1 cellular context compared by ENCODE assay signal in the genomic region with DNA sequence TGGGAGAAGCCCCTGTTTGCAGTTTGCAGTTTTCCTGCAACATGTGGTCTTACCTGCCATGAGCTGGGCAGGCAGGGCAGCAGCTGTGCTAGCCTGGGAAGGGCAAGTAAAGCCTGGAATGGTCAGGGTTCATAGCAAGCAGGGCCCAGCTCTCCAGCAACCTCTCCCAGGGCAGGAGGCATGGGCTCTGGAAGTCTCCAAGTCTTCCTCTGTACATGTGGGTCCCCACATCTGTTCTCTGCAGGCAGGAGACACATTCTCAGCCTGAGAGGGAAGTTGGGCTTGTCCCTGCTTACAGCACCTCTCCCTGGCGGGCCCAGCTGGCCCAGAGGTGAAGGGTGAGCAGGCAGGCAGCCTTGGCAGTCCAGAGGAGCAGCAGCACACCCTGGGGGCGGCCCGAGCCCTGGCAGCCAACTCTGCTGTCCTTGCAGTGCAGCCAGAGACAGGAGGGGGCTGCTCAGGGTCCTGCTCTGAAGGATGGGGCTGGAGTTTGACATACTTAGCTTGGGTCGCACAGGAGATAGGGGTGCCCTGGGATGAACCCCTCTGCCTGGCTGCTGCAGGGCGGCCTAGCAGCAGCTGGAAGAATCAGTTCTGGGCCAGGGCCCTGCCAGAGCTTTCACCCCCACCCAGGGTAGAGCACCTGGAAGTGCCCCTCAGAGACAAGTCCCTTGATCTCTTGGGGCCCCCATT.
TF ChIP-seq lines count a peak whose summit lies in the region.

No MANE protein-coding gene starts in this region.

TF ChIP-seq in K562, 482 proteins besides CTCF, POLR2A, EP300 and RAD21 (continued from another document):
- TF ChIP-seq, protein P1, sequence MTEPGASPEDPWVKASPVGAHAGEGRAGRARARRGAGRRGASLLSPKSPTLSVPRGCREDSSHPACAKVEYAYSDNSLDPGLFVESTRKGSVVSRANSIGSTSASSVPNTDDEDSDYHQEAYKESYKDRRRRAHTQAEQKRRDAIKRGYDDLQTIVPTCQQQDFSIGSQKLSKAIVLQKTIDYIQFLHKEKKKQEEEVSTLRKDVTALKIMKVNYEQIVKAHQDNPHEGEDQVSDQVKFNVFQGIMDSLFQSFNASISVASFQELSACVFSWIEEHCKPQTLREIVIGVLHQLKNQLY (CRISPR knock-in tag; conservative IDR thresholded peaks at IDR 0.05), result no peak
- TF ChIP-seq MEIS2 (IDR thresholded peaks at IDR 0.05; ENCODE audit: partially characterized antibody), result no peak
- TF ChIP-seq, protein P2, sequence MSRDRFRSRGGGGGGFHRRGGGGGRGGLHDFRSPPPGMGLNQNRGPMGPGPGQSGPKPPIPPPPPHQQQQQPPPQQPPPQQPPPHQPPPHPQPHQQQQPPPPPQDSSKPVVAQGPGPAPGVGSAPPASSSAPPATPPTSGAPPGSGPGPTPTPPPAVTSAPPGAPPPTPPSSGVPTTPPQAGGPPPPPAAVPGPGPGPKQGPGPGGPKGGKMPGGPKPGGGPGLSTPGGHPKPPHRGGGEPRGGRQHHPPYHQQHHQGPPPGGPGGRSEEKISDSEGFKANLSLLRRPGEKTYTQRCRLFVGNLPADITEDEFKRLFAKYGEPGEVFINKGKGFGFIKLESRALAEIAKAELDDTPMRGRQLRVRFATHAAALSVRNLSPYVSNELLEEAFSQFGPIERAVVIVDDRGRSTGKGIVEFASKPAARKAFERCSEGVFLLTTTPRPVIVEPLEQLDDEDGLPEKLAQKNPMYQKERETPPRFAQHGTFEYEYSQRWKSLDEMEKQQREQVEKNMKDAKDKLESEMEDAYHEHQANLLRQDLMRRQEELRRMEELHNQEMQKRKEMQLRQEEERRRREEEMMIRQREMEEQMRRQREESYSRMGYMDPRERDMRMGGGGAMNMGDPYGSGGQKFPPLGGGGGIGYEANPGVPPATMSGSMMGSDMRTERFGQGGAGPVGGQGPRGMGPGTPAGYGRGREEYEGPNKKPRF (IDR thresholded peaks at IDR 0.05; ENCODE audit: low read depth, low read length), result no peak
- no peak; the same call in 1 of the 2 replicates for TF ChIP-seq ZNF76 (CRISPR knock-in tag; IDR thresholded peaks at IDR 0.05; ENCODE audit: borderline replicate concordance)
- TF ChIP-seq ZNF239 (CRISPR knock-in tag; IDR thresholded peaks at IDR 0.05), result no peak; the same call in 1 of the 2 replicates
- TF ChIP-seq MAZ (CRISPR knock-in tag; conservative IDR thresholded peaks at IDR 0.05 in 1 of 2, IDR thresholded peaks at IDR 0.05 in 1 of 2), result peak; percentile 61 to 91
- TF ChIP-seq NFIC (IDR thresholded peaks at IDR 0.05), result no peak; the same call in 1 of the 2 replicates
- peak in 1 of 2 experiments; percentile 59; a peak in 1 of 4 replicates for TF ChIP-seq SRF (CRISPR knock-in tag; IDR thresholded peaks at IDR 0.05)
- TF ChIP-seq CBFA2T3 (IDR thresholded peaks at IDR 0.05), result peak; percentile 33; the same call in 1 of the 2 replicates
- TF ChIP-seq ZFP36 (IDR thresholded peaks at IDR 0.05; ENCODE audit: low read depth, low read length, partially characterized antibody), result peak; percentile 29
- no peak; the same call in 1 of the 2 replicates for TF ChIP-seq ZNF644 (tag; IDR thresholded peaks at IDR 0.05; ENCODE audit: low read depth)
- no peak for TF ChIP-seq ZNF830 (CRISPR knock-in tag; IDR thresholded peaks at IDR 0.05)
- TF ChIP-seq, protein P3, sequence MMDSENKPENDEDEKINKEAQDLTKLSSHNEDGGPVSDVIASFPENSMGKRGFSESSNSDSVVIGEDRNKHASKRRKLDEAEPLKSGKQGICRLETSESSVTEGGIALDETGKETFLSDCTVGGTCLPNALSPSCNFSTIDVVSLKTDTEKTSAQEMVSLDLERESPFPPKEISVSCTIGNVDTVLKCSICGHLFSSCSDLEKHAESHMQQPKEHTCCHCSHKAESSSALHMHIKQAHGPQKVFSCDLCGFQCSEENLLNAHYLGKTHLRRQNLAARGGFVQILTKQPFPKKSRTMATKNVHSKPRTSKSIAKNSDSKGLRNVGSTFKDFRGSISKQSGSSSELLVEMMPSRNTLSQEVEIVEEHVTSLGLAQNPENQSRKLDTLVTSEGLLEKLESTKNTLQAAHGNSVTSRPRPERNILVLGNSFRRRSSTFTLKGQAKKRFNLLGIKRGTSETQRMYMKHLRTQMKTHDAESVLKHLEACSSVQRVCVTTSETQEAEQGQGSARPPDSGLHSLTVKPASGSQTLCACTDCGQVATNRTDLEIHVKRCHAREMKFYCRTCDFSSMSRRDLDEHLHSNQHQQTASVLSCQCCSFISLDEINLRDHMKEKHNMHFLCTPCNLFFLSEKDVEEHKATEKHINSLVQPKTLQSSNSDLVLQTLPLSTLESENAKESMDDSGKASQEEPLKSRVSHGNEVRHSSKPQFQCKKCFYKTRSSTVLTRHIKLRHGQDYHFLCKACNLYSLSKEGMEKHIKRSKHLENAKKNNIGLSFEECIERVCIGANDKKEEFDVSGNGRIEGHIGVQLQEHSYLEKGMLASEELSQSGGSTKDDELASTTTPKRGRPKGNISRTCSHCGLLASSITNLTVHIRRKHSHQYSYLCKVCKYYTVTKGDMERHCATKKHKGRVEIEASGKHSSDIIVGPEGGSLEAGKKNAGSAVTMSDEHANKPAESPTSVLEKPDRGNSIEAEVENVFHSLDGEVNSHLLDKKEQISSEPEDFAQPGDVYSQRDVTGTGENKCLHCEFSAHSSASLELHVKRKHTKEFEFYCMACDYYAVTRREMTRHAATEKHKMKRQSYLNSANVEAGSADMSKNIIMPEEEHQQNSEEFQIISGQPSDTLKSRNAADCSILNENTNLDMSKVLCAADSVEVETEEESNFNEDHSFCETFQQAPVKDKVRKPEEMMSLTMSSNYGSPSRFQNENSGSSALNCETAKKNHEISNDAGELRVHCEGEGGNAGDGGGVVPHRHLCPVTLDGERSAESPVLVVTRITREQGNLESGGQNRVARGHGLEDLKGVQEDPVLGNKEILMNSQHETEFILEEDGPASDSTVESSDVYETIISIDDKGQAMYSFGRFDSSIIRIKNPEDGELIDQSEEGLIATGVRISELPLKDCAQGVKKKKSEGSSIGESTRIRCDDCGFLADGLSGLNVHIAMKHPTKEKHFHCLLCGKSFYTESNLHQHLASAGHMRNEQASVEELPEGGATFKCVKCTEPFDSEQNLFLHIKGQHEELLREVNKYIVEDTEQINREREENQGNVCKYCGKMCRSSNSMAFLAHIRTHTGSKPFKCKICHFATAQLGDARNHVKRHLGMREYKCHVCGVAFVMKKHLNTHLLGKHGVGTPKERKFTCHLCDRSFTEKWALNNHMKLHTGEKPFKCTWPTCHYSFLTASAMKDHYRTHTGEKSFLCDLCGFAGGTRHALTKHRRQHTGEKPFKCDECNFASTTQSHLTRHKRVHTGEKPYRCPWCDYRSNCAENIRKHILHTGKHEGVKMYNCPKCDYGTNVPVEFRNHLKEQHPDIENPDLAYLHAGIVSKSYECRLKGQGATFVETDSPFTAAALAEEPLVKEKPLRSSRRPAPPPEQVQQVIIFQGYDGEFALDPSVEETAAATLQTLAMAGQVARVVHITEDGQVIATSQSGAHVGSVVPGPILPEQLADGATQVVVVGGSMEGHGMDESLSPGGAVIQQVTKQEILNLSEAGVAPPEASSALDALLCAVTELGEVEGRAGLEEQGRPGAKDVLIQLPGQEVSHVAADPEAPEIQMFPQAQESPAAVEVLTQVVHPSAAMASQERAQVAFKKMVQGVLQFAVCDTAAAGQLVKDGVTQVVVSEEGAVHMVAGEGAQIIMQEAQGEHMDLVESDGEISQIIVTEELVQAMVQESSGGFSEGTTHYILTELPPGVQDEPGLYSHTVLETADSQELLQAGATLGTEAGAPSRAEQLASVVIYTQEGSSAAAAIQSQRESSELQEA (IDR thresholded peaks at IDR 0.05; ENCODE audit: low read depth), result no peak
- TF ChIP-seq SNRNP70 (optimal IDR thresholded peaks at IDR 0.05; ENCODE audit: low read depth, low read length), result no peak
- TF ChIP-seq BMI1 (IDR thresholded peaks at IDR 0.05; ENCODE audit: low read length), result no peak
- TF ChIP-seq IRF2 (CRISPR knock-in tag; IDR thresholded peaks at IDR 0.05), result no peak
- TF ChIP-seq ETV6 (IDR thresholded peaks at IDR 0.05; ENCODE audit: borderline replicate concordance in 1 of 2, low read depth in 2 of 2, low read length in 1 of 2), result no peak
- TF ChIP-seq ETV6 (CRISPR knock-in tag; IDR thresholded peaks at IDR 0.05; ENCODE audit: borderline replicate concordance), result no peak
- TF ChIP-seq ARHGAP35 (IDR thresholded peaks at IDR 0.05; ENCODE audit: partially characterized antibody), result no peak
- no peak for TF ChIP-seq U2AF2 (optimal IDR thresholded peaks at IDR 0.05; ENCODE audit: low read depth, low read length)
- peak; percentile 49 for TF ChIP-seq TCF3 (CRISPR knock-in tag; IDR thresholded peaks at IDR 0.05)
- no peak for TF ChIP-seq RFX1 (IDR thresholded peaks at IDR 0.05)
- TF ChIP-seq MYNN (IDR thresholded peaks at IDR 0.05), result peak; percentile 56
- TF ChIP-seq MYNN (CRISPR knock-in tag; IDR thresholded peaks at IDR 0.05), result no peak
- no peak for TF ChIP-seq STAT5B (CRISPR knock-in tag; IDR thresholded peaks at IDR 0.05)
- no peak for TF ChIP-seq CBFB (CRISPR knock-in tag; IDR thresholded peaks at IDR 0.05)
- TF ChIP-seq POU5F1 (IDR thresholded peaks at IDR 0.05; ENCODE audit: borderline replicate concordance, low read depth, low read length, partially characterized antibody), result peak; percentile 23
- TF ChIP-seq RCOR1 (IDR thresholded peaks at IDR 0.05; ENCODE audit: borderline replicate concordance in 1 of 2, low read depth in 2 of 2, low read length in 2 of 2), result peak in 1 of 2 experiments; percentile 56; a peak in 2 of 4 replicates
- no peak for TF ChIP-seq NFXL1 (CRISPR knock-in tag; IDR thresholded peaks at IDR 0.05)
- TF ChIP-seq NFIX (CRISPR knock-in tag; IDR thresholded peaks at IDR 0.05; ENCODE audit: low read depth), result no peak
- TF ChIP-seq, protein P4, sequence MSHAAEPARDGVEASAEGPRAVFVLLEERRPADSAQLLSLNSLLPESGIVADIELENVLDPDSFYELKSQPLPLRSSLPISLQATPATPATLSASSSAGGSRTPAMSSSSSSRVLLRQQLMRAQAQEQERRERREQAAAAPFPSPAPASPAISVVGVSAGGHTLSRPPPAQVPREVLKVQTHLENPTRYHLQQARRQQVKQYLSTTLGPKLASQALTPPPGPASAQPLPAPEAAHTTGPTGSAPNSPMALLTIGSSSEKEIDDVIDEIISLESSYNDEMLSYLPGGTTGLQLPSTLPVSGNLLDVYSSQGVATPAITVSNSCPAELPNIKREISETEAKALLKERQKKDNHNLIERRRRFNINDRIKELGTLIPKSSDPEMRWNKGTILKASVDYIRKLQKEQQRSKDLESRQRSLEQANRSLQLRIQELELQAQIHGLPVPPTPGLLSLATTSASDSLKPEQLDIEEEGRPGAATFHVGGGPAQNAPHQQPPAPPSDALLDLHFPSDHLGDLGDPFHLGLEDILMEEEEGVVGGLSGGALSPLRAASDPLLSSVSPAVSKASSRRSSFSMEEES (CRISPR knock-in tag; IDR thresholded peaks at IDR 0.05), result no peak
- no peak for TF ChIP-seq ZNF778 (CRISPR knock-in tag; IDR thresholded peaks at IDR 0.05)
- TF ChIP-seq TBP (optimal IDR thresholded peaks at IDR 0.05; ENCODE audit: low read depth, low read length), result no peak
- TF ChIP-seq PHB2 (IDR thresholded peaks at IDR 0.05; ENCODE audit: low read depth), result no peak
- TF ChIP-seq, protein P5, sequence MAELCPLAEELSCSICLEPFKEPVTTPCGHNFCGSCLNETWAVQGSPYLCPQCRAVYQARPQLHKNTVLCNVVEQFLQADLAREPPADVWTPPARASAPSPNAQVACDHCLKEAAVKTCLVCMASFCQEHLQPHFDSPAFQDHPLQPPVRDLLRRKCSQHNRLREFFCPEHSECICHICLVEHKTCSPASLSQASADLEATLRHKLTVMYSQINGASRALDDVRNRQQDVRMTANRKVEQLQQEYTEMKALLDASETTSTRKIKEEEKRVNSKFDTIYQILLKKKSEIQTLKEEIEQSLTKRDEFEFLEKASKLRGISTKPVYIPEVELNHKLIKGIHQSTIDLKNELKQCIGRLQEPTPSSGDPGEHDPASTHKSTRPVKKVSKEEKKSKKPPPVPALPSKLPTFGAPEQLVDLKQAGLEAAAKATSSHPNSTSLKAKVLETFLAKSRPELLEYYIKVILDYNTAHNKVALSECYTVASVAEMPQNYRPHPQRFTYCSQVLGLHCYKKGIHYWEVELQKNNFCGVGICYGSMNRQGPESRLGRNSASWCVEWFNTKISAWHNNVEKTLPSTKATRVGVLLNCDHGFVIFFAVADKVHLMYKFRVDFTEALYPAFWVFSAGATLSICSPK (IDR thresholded peaks at IDR 0.05; ENCODE audit: borderline replicate concordance), result no peak
- no peak for TF ChIP-seq RBM34 (IDR thresholded peaks at IDR 0.05; ENCODE audit: borderline replicate concordance, insufficient read depth, low read length)
- no peak for TF ChIP-seq ZEB2 (IDR thresholded peaks at IDR 0.05)
- TF ChIP-seq, protein P6, sequence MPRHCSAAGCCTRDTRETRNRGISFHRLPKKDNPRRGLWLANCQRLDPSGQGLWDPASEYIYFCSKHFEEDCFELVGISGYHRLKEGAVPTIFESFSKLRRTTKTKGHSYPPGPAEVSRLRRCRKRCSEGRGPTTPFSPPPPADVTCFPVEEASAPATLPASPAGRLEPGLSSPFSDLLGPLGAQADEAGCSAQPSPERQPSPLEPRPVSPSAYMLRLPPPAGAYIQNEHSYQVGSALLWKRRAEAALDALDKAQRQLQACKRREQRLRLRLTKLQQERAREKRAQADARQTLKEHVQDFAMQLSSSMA (CRISPR knock-in tag; IDR thresholded peaks at IDR 0.05), result no peak
- TF ChIP-seq, protein P7, sequence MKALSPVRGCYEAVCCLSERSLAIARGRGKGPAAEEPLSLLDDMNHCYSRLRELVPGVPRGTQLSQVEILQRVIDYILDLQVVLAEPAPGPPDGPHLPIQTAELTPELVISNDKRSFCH (CRISPR knock-in tag; IDR thresholded peaks at IDR 0.05), result no peak
- TF ChIP-seq, protein P7 (tag; IDR thresholded peaks at IDR 0.05), result 0 out of 2 replicates have a peak, but pooled peaks have one; percentile 29
- peak; percentile 64 for TF ChIP-seq BHLHE40 (IDR thresholded peaks at IDR 0.05; ENCODE audit: low read length)
- TF ChIP-seq RB1 (IDR thresholded peaks at IDR 0.05; ENCODE audit: low read depth), result peak; percentile 51; the same call in 1 of the 2 replicates
- no peak for TF ChIP-seq SUPT5H (IDR thresholded peaks at IDR 0.05)
